In genomic region chr6:31530659-31531058, GRCh38 we compare ENCODE assay signal across 20 cellular contexts. TPM values are rescaled to one million over a fixed set of nuclear protein-coding genes. Genes with fewer than 3 reads are reported as not detected.
A peak's percentile ranks its signal among the peaks of the same experiment; 100 is the strongest.
DNase-seq lines count a peak whose midpoint lies in the region; ATAC-seq and TF ChIP-seq lines count a peak whose summit lies in the region.
"Had no signal": no experiment of that assay in that cellular context is flagged by ENCODE, and none has a peak within 500 bp of the region (broad histone marks: within the 10 kb centered on the region; RNA-seq: fewer than 3 reads in every experiment).

No MANE protein-coding gene starts in this region.

- H3K4me3 Mint-ChIP-seq in activated naive CD8-positive, alpha-beta T cell: no peak overlapping the region
- no peak overlapping the region for H3K4me3 Mint-ChIP-seq in activated naive CD8-positive, alpha-beta T cell treated with anti-CD3 and anti-CD28 coated beads, Interleukin-2, amount 50 U/mL, for 24 hours
- no peak overlapping the region for H3K4me3 Mint-ChIP-seq in chondrocyte (ENCODE audit: unreplicated experiment)
- H3K4me3 Mint-ChIP-seq in stimulated activated effector memory CD8-positive, alpha-beta T cell treated with anti-CD3 and anti-CD28 coated beads, Interleukin-12 subunit alpha, Interleukin-12 subunit beta, amount 100 ng/mL, for 72 hours: no peak overlapping the region

- no peak for TF ChIP-seq CTCF in chondrocyte (IDR thresholded peaks at IDR 0.05)
- no peak for TF ChIP-seq CTCF in spleen (IDR thresholded peaks at IDR 0.05 in 8 of 11, conservative IDR thresholded peaks at IDR 0.05 in 3 of 11)

- H3K9me3 ChIP-seq in spleen: no peaks in the 10 kb centered on the region
- H3K9me3 ChIP-seq: SJSA1 had no signal

- ATAC-seq in activated naive CD8-positive, alpha-beta T cell treated with anti-CD3 and anti-CD28 coated beads, Interleukin-2, amount 50 U/mL, for 24 hours: no peak
- no peak for ATAC-seq in stimulated activated effector memory CD8-positive, alpha-beta T cell treated with anti-CD3 and anti-CD28 coated beads, Interleukin-12 subunit alpha, Interleukin-12 subunit beta, amount 100 ng/mL, for 72 hours
- ATAC-seq: PC-3 had no signal

- intact Hi-C loops in spleen (cut with DNase I; ENCODE audit: low total_unique reads): no loop called here

- WGBS in spleen, 5 donors: 72 to 78% (median 75%) methylated on average over 5 to 6 of the region's 6 CpGs

- no peak for TF ChIP-seq POLR2A in spleen (IDR thresholded peaks at IDR 0.05)

- H3K27me3 ChIP-seq in spleen (replicated peaks in 1 of 7): no peaks in the 10 kb centered on the region
- H3K27me3 ChIP-seq: SJSA1 had no signal

- H3K9me3 Mint-ChIP-seq in activated naive CD8-positive, alpha-beta T cell (ENCODE audit: low read depth): no peaks in the 10 kb centered on the region
- H3K9me3 Mint-ChIP-seq in activated naive CD8-positive, alpha-beta T cell treated with anti-CD3 and anti-CD28 coated beads, Interleukin-2, amount 50 U/mL, for 24 hours: no peaks in the 10 kb centered on the region
- H3K9me3 Mint-ChIP-seq in chondrocyte (ENCODE audit: low read depth): no peaks in the 10 kb centered on the region
- no peaks in the 10 kb centered on the region for H3K9me3 Mint-ChIP-seq in stimulated activated effector memory CD8-positive, alpha-beta T cell treated with anti-CD3 and anti-CD28 coated beads, Interleukin-12 subunit alpha, Interleukin-12 subunit beta, amount 100 ng/mL, for 72 hours

- no peaks in the 10 kb centered on the region for H3K36me3 Mint-ChIP-seq in activated naive CD8-positive, alpha-beta T cell
- H3K36me3 Mint-ChIP-seq in activated naive CD8-positive, alpha-beta T cell treated with anti-CD3 and anti-CD28 coated beads, Interleukin-2, amount 50 U/mL, for 24 hours (ENCODE audit: low read depth): peaks cover 57% of the 10 kb centered on the region
- peaks cover 39% of the 10 kb centered on the region for H3K36me3 Mint-ChIP-seq in chondrocyte (ENCODE audit: low read depth)
- H3K36me3 Mint-ChIP-seq in stimulated activated effector memory CD8-positive, alpha-beta T cell treated with anti-CD3 and anti-CD28 coated beads, Interleukin-12 subunit alpha, Interleukin-12 subunit beta, amount 100 ng/mL, for 72 hours: peaks cover 74% of the 10 kb centered on the region

- peak overlapping the region; percentile 29 for H3K27ac Mint-ChIP-seq in activated naive CD8-positive, alpha-beta T cell
- H3K27ac Mint-ChIP-seq in activated naive CD8-positive, alpha-beta T cell treated with anti-CD3 and anti-CD28 coated beads, Interleukin-2, amount 50 U/mL, for 24 hours: no peak overlapping the region
- H3K27ac Mint-ChIP-seq in chondrocyte (ENCODE audit: unreplicated experiment): peak overlapping the region; percentile 30
- peak overlapping the region; percentile 61 for H3K27ac Mint-ChIP-seq in stimulated activated effector memory CD8-positive, alpha-beta T cell treated with anti-CD3 and anti-CD28 coated beads, Interleukin-12 subunit alpha, Interleukin-12 subunit beta, amount 100 ng/mL, for 72 hours

- no peak for DNase-seq in activated naive CD8-positive, alpha-beta T cell treated with anti-CD3 and anti-CD28 coated beads, Interleukin-2, amount 50 U/mL, for 24 hours
- DNase-seq in NAMALWA (ENCODE audit: low spot score) (peak; percentile 15), chondrocyte (ENCODE audit: low spot score) (no peak), spleen (no peak), T-helper 9 cell (no peak)
- DNase-seq in stimulated activated effector memory CD8-positive, alpha-beta T cell treated with anti-CD3 and anti-CD28 coated beads, Interleukin-12 subunit alpha, Interleukin-12 subunit beta, amount 100 ng/mL, for 72 hours (ENCODE audit: low spot score in 2 of 2): no peak
- no peak for DNase-seq in activated CD4-positive, alpha-beta T cell treated with anti-CD3 and anti-CD28 coated beads for 1 hour
- DNase-seq: C1 segment of cervical spinal cord; COR-L47; DND-41; GDM1; NCI-H1092; NCI-H2107; NCI-H345; NCI-H69; NK-92 treated with Interleukin-12 subunit alpha and Interleukin-12 subunit beta, amount 100 ng/mL, for 24 hours; PC-3 had no signal

- H3K4me1 ChIP-seq in spleen: peaks cover 2 to 36% (median 21%) of the 10 kb centered on the region in 6 donors

- peaks cover 19% of the 10 kb centered on the region for H3K4me1 Mint-ChIP-seq in activated naive CD8-positive, alpha-beta T cell (ENCODE audit: low read depth)
- peaks cover 14% of the 10 kb centered on the region for H3K4me1 Mint-ChIP-seq in activated naive CD8-positive, alpha-beta T cell treated with anti-CD3 and anti-CD28 coated beads, Interleukin-2, amount 50 U/mL, for 24 hours
- peaks cover 7% of the 10 kb centered on the region for H3K4me1 Mint-ChIP-seq in chondrocyte (ENCODE audit: low read depth)
- peaks cover 30% of the 10 kb centered on the region for H3K4me1 Mint-ChIP-seq in stimulated activated effector memory CD8-positive, alpha-beta T cell treated with anti-CD3 and anti-CD28 coated beads, Interleukin-12 subunit alpha, Interleukin-12 subunit beta, amount 100 ng/mL, for 72 hours

- H3K27ac ChIP-seq in spleen: no peak overlapping the region
- H3K27ac ChIP-seq: SJSA1 had no signal

- H3K27me3 Mint-ChIP-seq in activated naive CD8-positive, alpha-beta T cell: no peaks in the 10 kb centered on the region
- H3K27me3 Mint-ChIP-seq in activated naive CD8-positive, alpha-beta T cell treated with anti-CD3 and anti-CD28 coated beads, Interleukin-2, amount 50 U/mL, for 24 hours: no peaks in the 10 kb centered on the region
- no peaks in the 10 kb centered on the region for H3K27me3 Mint-ChIP-seq in chondrocyte (ENCODE audit: low read depth)

- peaks cover 12 to 78% (median 63%) of the 10 kb centered on the region in 6 donors for H3K36me3 ChIP-seq in spleen

- H3K4me3 ChIP-seq in spleen: no peak overlapping the region
- H3K4me3 ChIP-seq: SJSA1 had no signal

RNA-seq across cellular contexts. Expression of gene MCCD1, which starts 1.9 kb away (rescaled TPM):
- total RNA-seq in chondrocyte: not detected in 3 replicates
- not detected for total RNA-seq in spleen
- not detected for polyA plus RNA-seq in spleen
- total RNA-seq: HT-29, PC-3, SJSA1 had no signal

RNA-seq across cellular contexts. Expression of gene DDX39B, which starts 11.1 kb away (rescaled TPM):
- total RNA-seq in chondrocyte: 222 to 230 TPM (median 227 TPM) in 3 replicates
- total RNA-seq in spleen: 100 to 1,000 TPM; 291 to 417 (median 354) TPM
- polyA plus RNA-seq in spleen: 100 to 1,000 TPM; 316 to 768 (median 493) TPM

RNA-seq across cellular contexts. Expression of gene ATP6V1G2, which starts 15.7 kb away (rescaled TPM):
- total RNA-seq in chondrocyte (2.4 to 4.1 TPM (median 3.0 TPM) in 3 replicates), spleen (1 to 10 TPM; 2.0 to 3.7 (median 2.7) TPM)
- 1 to 10 TPM; 1.9 to 2.7 (median 2.2) TPM for polyA plus RNA-seq in spleen
- total RNA-seq: HT-29 had no signal

RNA-seq across cellular contexts. Expression of gene NFKBIL1, which starts 16.7 kb away (rescaled TPM):
- total RNA-seq in chondrocyte (21.2 to 30.1 TPM (median 29.6 TPM) in 3 replicates), spleen (10 to 100 TPM; 11.0 to 36.3 (median 19.4) TPM)
- polyA plus RNA-seq in spleen: 10 to 100 TPM; 16.9 to 24.2 (median 19.3) TPM

RNA-seq across cellular contexts. Expression of gene MICB, which starts 32.7 kb away (rescaled TPM):
- total RNA-seq in chondrocyte (7.8 to 9.4 TPM (median 9.0 TPM) in 3 replicates), spleen (10 to 100 TPM; 13.8 to 21.4 (median 15.0) TPM)
- 1 to 10 TPM; 6.9 to 8.3 (median 6.9) TPM for polyA plus RNA-seq in spleen
